In genomic region chr4:76276813-76277212, GRCh38 we compare ENCODE assay signal across 1 cellular context.
TF ChIP-seq lines count a peak whose summit lies in the region.

No MANE protein-coding gene starts in this region.

TF ChIP-seq in GM12878, 131 proteins besides CTCF, POLR2A, EP300 and RAD21:
- TF ChIP-seq, protein P1, sequence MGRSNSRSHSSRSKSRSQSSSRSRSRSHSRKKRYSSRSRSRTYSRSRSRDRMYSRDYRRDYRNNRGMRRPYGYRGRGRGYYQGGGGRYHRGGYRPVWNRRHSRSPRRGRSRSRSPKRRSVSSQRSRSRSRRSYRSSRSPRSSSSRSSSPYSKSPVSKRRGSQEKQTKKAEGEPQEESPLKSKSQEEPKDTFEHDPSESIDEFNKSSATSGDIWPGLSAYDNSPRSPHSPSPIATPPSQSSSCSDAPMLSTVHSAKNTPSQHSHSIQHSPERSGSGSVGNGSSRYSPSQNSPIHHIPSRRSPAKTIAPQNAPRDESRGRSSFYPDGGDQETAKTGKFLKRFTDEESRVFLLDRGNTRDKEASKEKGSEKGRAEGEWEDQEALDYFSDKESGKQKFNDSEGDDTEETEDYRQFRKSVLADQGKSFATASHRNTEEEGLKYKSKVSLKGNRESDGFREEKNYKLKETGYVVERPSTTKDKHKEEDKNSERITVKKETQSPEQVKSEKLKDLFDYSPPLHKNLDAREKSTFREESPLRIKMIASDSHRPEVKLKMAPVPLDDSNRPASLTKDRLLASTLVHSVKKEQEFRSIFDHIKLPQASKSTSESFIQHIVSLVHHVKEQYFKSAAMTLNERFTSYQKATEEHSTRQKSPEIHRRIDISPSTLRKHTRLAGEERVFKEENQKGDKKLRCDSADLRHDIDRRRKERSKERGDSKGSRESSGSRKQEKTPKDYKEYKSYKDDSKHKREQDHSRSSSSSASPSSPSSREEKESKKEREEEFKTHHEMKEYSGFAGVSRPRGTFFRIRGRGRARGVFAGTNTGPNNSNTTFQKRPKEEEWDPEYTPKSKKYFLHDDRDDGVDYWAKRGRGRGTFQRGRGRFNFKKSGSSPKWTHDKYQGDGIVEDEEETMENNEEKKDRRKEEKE (IDR thresholded peaks at IDR 0.05): no peak
- no peak for TF ChIP-seq CBX5 (IDR thresholded peaks at IDR 0.05; ENCODE audit: low read depth)
- TF ChIP-seq GATAD2B (conservative IDR thresholded peaks at IDR 0.05; ENCODE audit: low read depth): no peak
- no peak for TF ChIP-seq RFX5 (IDR thresholded peaks at IDR 0.05; ENCODE audit: low read depth, low read length)
- no peak for TF ChIP-seq KDM1A (IDR thresholded peaks at IDR 0.05; ENCODE audit: borderline replicate concordance)
TF ChIP-seq in GM12878: peak in this region for 0.
